In the genomic region with DNA sequence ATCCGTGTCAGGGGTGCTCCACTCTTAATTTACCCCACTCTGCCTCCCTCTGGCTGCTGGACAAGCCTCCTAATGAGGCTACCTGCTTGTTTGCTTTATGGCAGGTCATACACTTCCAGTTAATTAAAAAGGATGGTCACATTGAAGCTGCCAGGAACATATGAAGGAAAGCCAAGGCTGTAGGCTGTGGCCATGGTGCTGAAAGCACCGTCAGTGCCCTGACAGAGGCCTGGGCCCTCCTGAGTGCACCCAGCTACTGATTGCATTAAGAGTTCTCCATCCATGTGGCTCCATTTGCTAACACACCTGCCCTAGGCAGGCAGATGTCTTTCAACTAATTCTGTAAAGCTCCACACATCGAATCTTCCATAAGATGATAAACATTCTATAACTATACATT, we compare ENCODE assay signal across 23 cellular contexts.
DNase-seq lines count a peak whose midpoint lies in the region; ATAC-seq, FAIRE-seq and TF ChIP-seq lines count a peak whose summit lies in the region.
"Had no signal": no experiment of that assay in that cellular context is flagged by ENCODE, and none has a peak within 500 bp of the region (broad histone marks: within the 10 kb centered on the region; RNA-seq: fewer than 3 reads in every experiment).

No MANE protein-coding gene starts in this region.

- H3K9ac ChIP-seq in GM12878 (ENCODE audit: control insufficient read depth, insufficient read depth, low read length): no peak overlapping the region
- H3K9ac ChIP-seq: BLaER1 treated with 17β-estradiol and CSF1 and Interleukin-3, amounts not matched to agents 10 nM and 100 nM had no signal

- H3K27ac ChIP-seq in GM12878 (ENCODE audit: control insufficient read depth, insufficient read depth) (no peak overlapping the region), esophagus squamous epithelium (no peak overlapping the region)
- H3K27ac ChIP-seq: BLaER1 treated with 17β-estradiol and CSF1 and Interleukin-3, amounts not matched to agents 10 nM and 100 nM had no signal

- H3K9me3 ChIP-seq in GM12878 (replicated peaks; ENCODE audit: control insufficient read depth, insufficient read depth, low read length): peaks cover 1% of the 10 kb centered on the region; the same call in 2 of the 3 replicates
- peaks cover 0 to 4% (median 0%) of the 10 kb centered on the region in 3 donors for H3K9me3 ChIP-seq in esophagus squamous epithelium

- no peak for TF ChIP-seq RAD21 in Ishikawa (IDR thresholded peaks at IDR 0.05; ENCODE audit: low read depth)
- TF ChIP-seq RAD21 in GM12878 (IDR thresholded peaks at IDR 0.05; ENCODE audit: insufficient read depth, low read depth, low read length): no peak

- H3K36me3 ChIP-seq in GM12878 (ENCODE audit: control insufficient read depth in 2 of 2, insufficient read depth in 2 of 2, low read length in 1 of 2) (no peaks in the 10 kb centered on the region), esophagus squamous epithelium (peaks cover 0 to 88% (median 5%) of the 10 kb centered on the region in 3 donors)

- WGBS in GM12878 (ENCODE audit: insufficient coverage, insufficient replicate concordance, low lambda C conversion rate, missing lambda C conversion rate): 8% methylated on average over 3 of the region's 3 CpGs
- WGBS in esophagus squamous epithelium, 2 donors: 82 to 83% methylated on average over 3 of the region's 3 CpGs

- no peak for FAIRE-seq in GM12878 (lab: Jason Lieb, UNC)
- FAIRE-seq: GM12891 had no signal

- H3K4me1 ChIP-seq in GM12878 (ENCODE audit: control insufficient read depth, insufficient read depth, low read length): no peaks in the 10 kb centered on the region
- no peaks in the 10 kb centered on the region for H3K4me1 ChIP-seq in esophagus squamous epithelium
- H3K4me1 ChIP-seq: Caco-2 had no signal

- H3K27me3 ChIP-seq in GM12878 (replicated peaks in 1 of 2; ENCODE audit: control insufficient read depth in 2 of 2, insufficient read depth in 2 of 2, low read length in 1 of 2) (no peaks in the 10 kb centered on the region), esophagus squamous epithelium (no peaks in the 10 kb centered on the region)
- H3K27me3 ChIP-seq: BLaER1 treated with 17β-estradiol and CSF1 and Interleukin-3, amounts not matched to agents 10 nM and 100 nM had no signal

- ATAC-seq in GM12878 (no peak), left colon (peak; percentile 12), GM21619 (IDR thresholded peaks at IDR 0.05; ENCODE audit: unreplicated experiment) (no peak)
- ATAC-seq: HCT116, SK-N-SH treated with all-trans-retinoic acid at 6 μM for 48 hours had no signal

- no peak overlapping the region for H3K4me3 ChIP-seq in GM12878
- H3K4me3 ChIP-seq in esophagus squamous epithelium: no peak overlapping the region
- H3K4me3 ChIP-seq: BLaER1 treated with 17β-estradiol and CSF1 and Interleukin-3, amounts not matched to agents 10 nM and 100 nM had no signal

- TF ChIP-seq POLR2A in GM12878 (IDR thresholded peaks at IDR 0.05; ENCODE audit: low read depth, low read length) (no peak), esophagus squamous epithelium (IDR thresholded peaks at IDR 0.05) (no peak)

- no peaks in the 10 kb centered on the region for H4K20me1 ChIP-seq in GM12878 (ENCODE audit: control insufficient read depth, insufficient read depth)
- H4K20me1 ChIP-seq: BLaER1 treated with 17β-estradiol and CSF1 and Interleukin-3, amounts not matched to agents 10 nM and 100 nM had no signal

- DNase-seq in NCI-H2029 (lab: John Stamatoyannopoulos, UW) (peak; percentile 67), GM12878 (ENCODE audit: low read depth, low spot score) (no peak), left colon (no peak), NCI-H1694 (lab: John Stamatoyannopoulos, UW) (no peak), esophagus squamous epithelium (lab: John Stamatoyannopoulos, UW) (no peak)
- DNase-seq: ACHN; Caco-2; CD4-positive, alpha-beta memory T cell; DND-41; GOT3; IMR-90; Karpas-422; MV-4-11; NCI-H1417; NCI-H187; RPMI8226; SIG-M5 had no signal

- TF ChIP-seq CTCF in GM12878 (IDR thresholded peaks at IDR 0.05 in 2 of 3, conservative IDR thresholded peaks at IDR 0.05 in 1 of 3; ENCODE audit: control insufficient read depth in 2 of 3, extremely low read depth in 1 of 3, insufficient read depth in 1 of 3, low read depth in 3 of 3, low read length in 3 of 3): no peak
- TF ChIP-seq CTCF in esophagus squamous epithelium (IDR thresholded peaks at IDR 0.05): no peak

- H3K4me2 ChIP-seq in GM12878 (ENCODE audit: control insufficient read depth, insufficient read depth): no peak overlapping the region
- H3K4me2 ChIP-seq: BLaER1 treated with 17β-estradiol and CSF1 and Interleukin-3, amounts not matched to agents 10 nM and 100 nM had no signal

- no peak overlapping the region for H2AFZ ChIP-seq in GM12878 (ENCODE audit: control insufficient read depth, low read depth, low read length)

- BruUV-seq in GM12878 (replicated peaks; lab: Mats Ljungman, UMichigan): no TSS peak

- SMC1A ChIA-PET in GM12878 (lab: Charles Lee; ENCODE audit: uncharacterized antibody, unreplicated experiment): no interaction called here

- in situ Hi-C loops in GM12878 (cut with MboI): no loop called here

- CTCF ChIA-PET in GM12878 (lab: Yijun Ruan, JAX): no interaction called here

- H3K79me2 ChIP-seq in GM12878 (ENCODE audit: control insufficient read depth, insufficient read depth, low read length): no peaks in the 10 kb centered on the region

- TF ChIP-seq EP300 in Ishikawa (IDR thresholded peaks at IDR 0.05; ENCODE audit: borderline replicate concordance) (no peak), GM12878 (IDR thresholded peaks at IDR 0.05; ENCODE audit: borderline replicate concordance in 1 of 2, control insufficient read depth in 1 of 2, low read depth in 2 of 2, low read length in 2 of 2) (no peak)

- intact Hi-C loops in GM12878 (cut with micrococcal nuclease; ENCODE audit: unreplicated experiment) (no loop called here), left colon (cut with DNase I, micrococcal nuclease) (no loop called here), esophagus squamous epithelium (cut with DNase I) (no loop called here)

- POLR2A ChIA-PET in GM12878 (lab: Charles Lee): no interaction called here

- RAD21 ChIA-PET in GM12878 (lab: Charles Lee; ENCODE audit: unreplicated experiment): no interaction called here

TF ChIP-seq in Ishikawa, 13 proteins besides CTCF, POLR2A, EP300 and RAD21 (continues in another document):
- no peak for TF ChIP-seq CREB1 (IDR thresholded peaks at IDR 0.05; ENCODE audit: low read depth)
- TF ChIP-seq, protein P1, sequence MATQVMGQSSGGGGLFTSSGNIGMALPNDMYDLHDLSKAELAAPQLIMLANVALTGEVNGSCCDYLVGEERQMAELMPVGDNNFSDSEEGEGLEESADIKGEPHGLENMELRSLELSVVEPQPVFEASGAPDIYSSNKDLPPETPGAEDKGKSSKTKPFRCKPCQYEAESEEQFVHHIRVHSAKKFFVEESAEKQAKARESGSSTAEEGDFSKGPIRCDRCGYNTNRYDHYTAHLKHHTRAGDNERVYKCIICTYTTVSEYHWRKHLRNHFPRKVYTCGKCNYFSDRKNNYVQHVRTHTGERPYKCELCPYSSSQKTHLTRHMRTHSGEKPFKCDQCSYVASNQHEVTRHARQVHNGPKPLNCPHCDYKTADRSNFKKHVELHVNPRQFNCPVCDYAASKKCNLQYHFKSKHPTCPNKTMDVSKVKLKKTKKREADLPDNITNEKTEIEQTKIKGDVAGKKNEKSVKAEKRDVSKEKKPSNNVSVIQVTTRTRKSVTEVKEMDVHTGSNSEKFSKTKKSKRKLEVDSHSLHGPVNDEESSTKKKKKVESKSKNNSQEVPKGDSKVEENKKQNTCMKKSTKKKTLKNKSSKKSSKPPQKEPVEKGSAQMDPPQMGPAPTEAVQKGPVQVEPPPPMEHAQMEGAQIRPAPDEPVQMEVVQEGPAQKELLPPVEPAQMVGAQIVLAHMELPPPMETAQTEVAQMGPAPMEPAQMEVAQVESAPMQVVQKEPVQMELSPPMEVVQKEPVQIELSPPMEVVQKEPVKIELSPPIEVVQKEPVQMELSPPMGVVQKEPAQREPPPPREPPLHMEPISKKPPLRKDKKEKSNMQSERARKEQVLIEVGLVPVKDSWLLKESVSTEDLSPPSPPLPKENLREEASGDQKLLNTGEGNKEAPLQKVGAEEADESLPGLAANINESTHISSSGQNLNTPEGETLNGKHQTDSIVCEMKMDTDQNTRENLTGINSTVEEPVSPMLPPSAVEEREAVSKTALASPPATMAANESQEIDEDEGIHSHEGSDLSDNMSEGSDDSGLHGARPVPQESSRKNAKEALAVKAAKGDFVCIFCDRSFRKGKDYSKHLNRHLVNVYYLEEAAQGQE (IDR thresholded peaks at IDR 0.05; ENCODE audit: low read depth): peak; percentile 69
- no peak for TF ChIP-seq ZBTB7A (IDR thresholded peaks at IDR 0.05; ENCODE audit: low read depth)
- TF ChIP-seq EGR1 (IDR thresholded peaks at IDR 0.05): no peak

TF ChIP-seq in GM12878, 131 proteins besides CTCF, POLR2A, EP300 and RAD21:
- TF ChIP-seq, protein P1 (IDR thresholded peaks at IDR 0.05; ENCODE audit: low read depth, low read length): peak; percentile 23; the same call in 1 of the 2 replicates
- TF ChIP-seq CREM (IDR thresholded peaks at IDR 0.05; ENCODE audit: low read depth) (no peak), NR2F1 (conservative IDR thresholded peaks at IDR 0.05) (no peak)
